ENCODE assay signal across 11 cellular contexts in genomic region chr10:48659790-48660189, GRCh38. TPM values are rescaled to one million over a fixed set of nuclear protein-coding genes. Genes with fewer than 3 reads are reported as not detected.
DNase-seq lines count a peak whose midpoint lies in the region; ATAC-seq and TF ChIP-seq lines count a peak whose summit lies in the region.
"Had no signal": no experiment of that assay in that cellular context is flagged by ENCODE, and none has a peak within 500 bp of the region (broad histone marks: within the 10 kb centered on the region; RNA-seq: fewer than 3 reads in every experiment).

No MANE protein-coding gene starts in this region.

- H3K4me1 ChIP-seq in adipocyte (ENCODE audit: control insufficient read depth, insufficient read depth, low read length) = peaks cover 11% of the 10 kb centered on the region

- no peak overlapping the region for H3K4me2 ChIP-seq in neural cell (ENCODE audit: low read length)

- TF ChIP-seq CTCF in LNCAP (IDR thresholded peaks at IDR 0.05) (peak; percentile 49), neural cell (IDR thresholded peaks at IDR 0.05; ENCODE audit: poor library complexity, severe bottlenecking) (peak; percentile 48)

- DNase-seq in NCI-H2171 treated with DMSO at 0.1 percent for 48 hours (lab: John Stamatoyannopoulos, UW) (peak; percentile 2), NCI-H2171 (lab: John Stamatoyannopoulos, UW) (no peak), adipocyte (ENCODE audit: low read depth) (peak; percentile 10), kidney tubule cell (ENCODE audit: low spot score) (no peak), activated gamma-delta T cell (lab: John Stamatoyannopoulos, UW) (no peak)
- DNase-seq: activated CD4-positive, alpha-beta T cell treated with anti-CD3 and anti-CD28 coated beads, Interleukin-2, amount 10 ng/mL, durations not matched to agents 7 days and 5 days; NCI-H2227 treated with DMSO at 0.1 percent for 48 hours had no signal

- H4K20me1 ChIP-seq in neural cell (ENCODE audit: insufficient read depth) = no peaks in the 10 kb centered on the region

- TF ChIP-seq RAD21 in neural cell (conservative IDR thresholded peaks at IDR 0.05) = peak; percentile 58

- no peak overlapping the region for H2AFZ ChIP-seq in neural cell (ENCODE audit: low read depth, low read length)

- no peaks in the 10 kb centered on the region for H3K9me2 ChIP-seq in neural cell (ENCODE audit: insufficient read depth, low read length)

- no peaks in the 10 kb centered on the region for H3K27me3 ChIP-seq in adipocyte (replicated peaks; ENCODE audit: control insufficient read depth, insufficient read depth, low read length)
- H3K27me3 ChIP-seq in neural cell (ENCODE audit: insufficient read depth, low read depth, low read length) = peaks cover 4% of the 10 kb centered on the region

- no peaks in the 10 kb centered on the region for H3F3A ChIP-seq in neural cell (ENCODE audit: insufficient read depth, low read length, poor library complexity, severe bottlenecking)

- TF ChIP-seq EP300 in neural cell (conservative IDR thresholded peaks at IDR 0.05; ENCODE audit: poor library complexity, severe bottlenecking) = no peak

- no peak overlapping the region for H3K27ac ChIP-seq in neural cell (ENCODE audit: low read length)

- no peaks in the 10 kb centered on the region for H3K79me2 ChIP-seq in neural cell (replicated peaks; ENCODE audit: insufficient read depth, low read length)

- H3K9me3 ChIP-seq in adipocyte (ENCODE audit: control insufficient read depth, low read length) (peaks cover 4% of the 10 kb centered on the region), neural cell (ENCODE audit: low read length) (no peaks in the 10 kb centered on the region)

- H3K36me3 ChIP-seq in adipocyte (ENCODE audit: control insufficient read depth, insufficient read depth, low read length, severe bottlenecking) (no peaks in the 10 kb centered on the region), neural cell (ENCODE audit: insufficient read depth, low read length) (no peaks in the 10 kb centered on the region)

- H3K9ac ChIP-seq in adipocyte (ENCODE audit: low read length) (no peak overlapping the region), neural cell (ENCODE audit: low read length) (no peak overlapping the region)

- H3K4me3 ChIP-seq in adipocyte (ENCODE audit: low read length) (no peak overlapping the region), neural cell (ENCODE audit: low read length) (no peak overlapping the region)

- ATAC-seq in HG02885 (IDR thresholded peaks at IDR 0.05; ENCODE audit: poor library complexity, unreplicated experiment) = no peak

TF ChIP-seq in neural cell, 6 proteins besides CTCF, POLR2A, EP300 and RAD21:
- TF ChIP-seq SMC3 (conservative IDR thresholded peaks at IDR 0.05; ENCODE audit: poor library complexity) = peak; percentile 56
- TF ChIP-seq POLR2AphosphoS5 (IDR thresholded peaks at IDR 0.05) = no peak
TF ChIP-seq in neural cell: peak in this region for 1.

RNA-seq across cellular contexts. Expression of gene WDFY4, which starts 24.9 kb away (rescaled TPM):
- polyA plus RNA-seq in neural cell = not detected in 2 replicates
- not detected in 2 replicates for polyA minus RNA-seq in neural cell

RNA-seq across cellular contexts. Expression of gene ARHGAP22, which starts 54.9 kb away (rescaled TPM):
- 0.15 and 0.70 TPM in 2 replicates for polyA plus RNA-seq in neural cell
- 0.49 and 2.4 TPM in 2 replicates for polyA minus RNA-seq in neural cell
- polyA plus RNA-seq: CD4-positive, CD25-positive, alpha-beta regulatory T cell had no signal

Comparison
In these comparisons a context has a peak if more than half of its experiments do, and no peak if none do; other contexts are left out.
1. DNase-seq: peak in NCI-H2171 treated with DMSO at 0.1 percent for 48 hours (single experiment) and adipocyte (single experiment); none in NCI-H2171 (single experiment), kidney tubule cell (single experiment) and activated gamma-delta T cell (single experiment).